14 cellular contexts compared by ENCODE assay signal in genomic region chr3:119401069-119401468, GRCh38.
DNase-seq lines count a peak whose midpoint lies in the region; ATAC-seq and TF ChIP-seq lines count a peak whose summit lies in the region.
"Had no signal": no experiment of that assay in that cellular context is flagged by ENCODE, and none has a peak within 500 bp of the region (broad histone marks: within the 10 kb centered on the region; RNA-seq: fewer than 3 reads in every experiment).

No MANE protein-coding gene starts in this region.

- H3K9me3 ChIP-seq in thyroid gland: no peaks in the 10 kb centered on the region
- H3K9me3 ChIP-seq: ovary had no signal

- H3K4me3 ChIP-seq in brain microvascular endothelial cell (ENCODE audit: low read depth, low read length): no peak overlapping the region
- H3K4me3 ChIP-seq in thyroid gland (replicated peaks in 1 of 3): no peak overlapping the region
- H3K4me3 ChIP-seq: ovary had no signal

- no peak overlapping the region for H3K27ac ChIP-seq in brain microvascular endothelial cell
- H3K27ac ChIP-seq in thyroid gland: no peak overlapping the region
- H3K27ac ChIP-seq: epithelial cell of prostate, ovary had no signal

- TF ChIP-seq CTCF in brain microvascular endothelial cell (IDR thresholded peaks at IDR 0.05; ENCODE audit: low read depth, low read length, missing control alignments) (no peak), thyroid gland (IDR thresholded peaks at IDR 0.05) (no peak)

- in situ Hi-C loops in brain microvascular endothelial cell (cut with HindIII; ENCODE audit: low pct_ligation_motif_present, low sequenced_read_pairs): no loop called here

- intact Hi-C loops in thyroid gland (cut with DNase I): no loop called here

- H3K36me3 ChIP-seq in brain microvascular endothelial cell (replicated peaks): peaks cover 36% of the 10 kb centered on the region
- H3K36me3 ChIP-seq in thyroid gland: peaks cover 22 to 54% of the 10 kb centered on the region in 2 donors
- H3K36me3 ChIP-seq: ovary had no signal

- no peaks in the 10 kb centered on the region for H3K27me3 ChIP-seq in brain microvascular endothelial cell (replicated peaks)
- no peaks in the 10 kb centered on the region for H3K27me3 ChIP-seq in thyroid gland
- H3K27me3 ChIP-seq: ovary had no signal

- DNase-seq in midbrain (lab: John Stamatoyannopoulos, UW) (no peak), NCI-H2171 treated with DMSO at 0.1 percent for 48 hours (lab: John Stamatoyannopoulos, UW) (no peak), brain microvascular endothelial cell (no peak), thyroid gland (no peak)
- DNase-seq: activated CD4-positive, alpha-beta T cell treated with anti-CD3 and anti-CD28 coated beads, Interleukin-2, amount 50 U/mL, for 48 hours; activated naive CD4-positive, alpha-beta T cell treated with anti-CD3 and anti-CD28 coated beads, Interleukin-2, amount 50 U/mL, for 16 hours; EL; ovary had no signal

- WGBS in thyroid gland, 2 donors: 95% methylated on average over 5 of the region's 5 CpGs

- H3K4me1 ChIP-seq in thyroid gland: no peaks in the 10 kb centered on the region

- ATAC-seq in GM18502 (IDR thresholded peaks at IDR 0.05; ENCODE audit: poor library complexity, unreplicated experiment) (peak; percentile 50), GM19452 (IDR thresholded peaks at IDR 0.05; ENCODE audit: unreplicated experiment) (peak; percentile 46), HG02798 (IDR thresholded peaks at IDR 0.05; ENCODE audit: poor library complexity, unreplicated experiment) (peak; percentile 57), HG03575 (IDR thresholded peaks at IDR 0.05; ENCODE audit: extremely low read depth, insufficient number of reproducible peaks, low FRiP score, unreplicated experiment) (peak; percentile 55)
- ATAC-seq: Panc1 had no signal

- TF ChIP-seq POLR2A in thyroid gland (IDR thresholded peaks at IDR 0.05): no peak
